Comparison of ENCODE assay signal across 10 cellular contexts in genomic region chr4:110854021-110854678, GRCh38.
DNase-seq lines count a peak whose midpoint lies in the region; ATAC-seq and TF ChIP-seq lines count a peak whose summit lies in the region.
"Had no signal": no experiment of that assay in that cellular context is flagged by ENCODE, and none has a peak within 500 bp of the region (broad histone marks: within the 10 kb centered on the region; RNA-seq: fewer than 3 reads in every experiment).

No MANE protein-coding gene starts in this region.

- no peaks in the 10 kb centered on the region for H3K36me3 Mint-ChIP-seq in activated T-helper 17 cell treated with anti-CD3 and anti-CD28 coated beads, Interleukin-2, amount 50 U/mL, for 72 hours (ENCODE audit: low read depth)
- no peaks in the 10 kb centered on the region for H3K36me3 Mint-ChIP-seq in WTC11
- H3K36me3 Mint-ChIP-seq: CD8-positive, alpha-beta T cell had no signal

- no peak overlapping the region for H3K4me3 Mint-ChIP-seq in activated T-helper 17 cell treated with anti-CD3 and anti-CD28 coated beads, Interleukin-2, amount 50 U/mL, for 72 hours
- H3K4me3 Mint-ChIP-seq in WTC11: no peak overlapping the region
- H3K4me3 Mint-ChIP-seq: activated naive CD4-positive, alpha-beta T cell treated with anti-CD3 and anti-CD28 coated beads for 36 hours; CD8-positive, alpha-beta T cell had no signal

- H3K9me3 Mint-ChIP-seq in activated T-helper 17 cell treated with anti-CD3 and anti-CD28 coated beads, Interleukin-2, amount 50 U/mL, for 72 hours: no peaks in the 10 kb centered on the region
- H3K9me3 Mint-ChIP-seq in WTC11: no peaks in the 10 kb centered on the region
- H3K9me3 Mint-ChIP-seq: CD8-positive, alpha-beta T cell had no signal

- H3K4me1 Mint-ChIP-seq in activated T-helper 17 cell treated with anti-CD3 and anti-CD28 coated beads, Interleukin-2, amount 50 U/mL, for 72 hours: no peaks in the 10 kb centered on the region
- H3K4me1 Mint-ChIP-seq in WTC11: 0 out of 2 replicates have a peak, but pooled peaks cover 3% of the 10 kb centered on the region

- POLR2A ChIA-PET in WTC11 (lab: Charles Lee): no interaction called here

- ATAC-seq in activated T-helper 17 cell treated with anti-CD3 and anti-CD28 coated beads, Interleukin-2, amount 50 U/mL, for 72 hours (replicated peaks): peak; percentile 49
- no peak for ATAC-seq in WTC11
- ATAC-seq: CD8-positive, alpha-beta T cell had no signal

- CTCF ChIA-PET in WTC11 (lab: Charles Lee): no interaction called here

- TF ChIP-seq CTCF in AG09319 (IDR thresholded peaks at IDR 0.05; ENCODE audit: low read depth, low read length) (no peak), WTC11 (IDR thresholded peaks at IDR 0.05) (no peak)

- peak; percentile 45 for DNase-seq in AG09319 (ENCODE audit: extremely low read depth, low read depth)
- peak; percentile 36 for DNase-seq in HPDE6-E6E7 (ENCODE audit: extremely low spot score)
- peak; percentile 81 for DNase-seq in kidney tubule cell (ENCODE audit: low spot score)
- no peak for DNase-seq in activated CD4-positive, alpha-beta T cell treated with anti-CD3 and anti-CD28 coated beads, Interleukin-2, amount 50 U/mL, for 48 hours
- DNase-seq in WTC11 (ENCODE audit: low spot score): no peak
- no peak for DNase-seq in activated T-cell treated with anti-CD3 and anti-CD28 coated beads, Interleukin-2, amount 50 U/mL, for 1 hour
- no peak for DNase-seq in hypothalamus (lab: John Stamatoyannopoulos, UW)
- DNase-seq: activated naive CD4-positive, alpha-beta T cell treated with anti-CD3 and anti-CD28 coated beads for 36 hours; CD8-positive, alpha-beta T cell had no signal

- H3K27me3 Mint-ChIP-seq in activated T-helper 17 cell treated with anti-CD3 and anti-CD28 coated beads, Interleukin-2, amount 50 U/mL, for 72 hours: no peaks in the 10 kb centered on the region
- peaks cover 6% of the 10 kb centered on the region; the same call in 1 of the 2 replicates for H3K27me3 Mint-ChIP-seq in WTC11 (ENCODE audit: low read depth)

- H3K27ac Mint-ChIP-seq in activated T-helper 17 cell treated with anti-CD3 and anti-CD28 coated beads, Interleukin-2, amount 50 U/mL, for 72 hours: no peak overlapping the region
- H3K27ac Mint-ChIP-seq in WTC11: no peak overlapping the region
- H3K27ac Mint-ChIP-seq: activated naive CD4-positive, alpha-beta T cell treated with anti-CD3 and anti-CD28 coated beads for 36 hours; CD8-positive, alpha-beta T cell had no signal

TF ChIP-seq in WTC11, 78 proteins besides CTCF, POLR2A, EP300 and RAD21:
- TF ChIP-seq, protein P1, sequence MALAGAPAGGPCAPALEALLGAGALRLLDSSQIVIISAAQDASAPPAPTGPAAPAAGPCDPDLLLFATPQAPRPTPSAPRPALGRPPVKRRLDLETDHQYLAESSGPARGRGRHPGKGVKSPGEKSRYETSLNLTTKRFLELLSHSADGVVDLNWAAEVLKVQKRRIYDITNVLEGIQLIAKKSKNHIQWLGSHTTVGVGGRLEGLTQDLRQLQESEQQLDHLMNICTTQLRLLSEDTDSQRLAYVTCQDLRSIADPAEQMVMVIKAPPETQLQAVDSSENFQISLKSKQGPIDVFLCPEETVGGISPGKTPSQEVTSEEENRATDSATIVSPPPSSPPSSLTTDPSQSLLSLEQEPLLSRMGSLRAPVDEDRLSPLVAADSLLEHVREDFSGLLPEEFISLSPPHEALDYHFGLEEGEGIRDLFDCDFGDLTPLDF (CRISPR knock-in tag; IDR thresholded peaks at IDR 0.05): no peak
- TF ChIP-seq ZNF138 (CRISPR knock-in tag; conservative IDR thresholded peaks at IDR 0.05): no peak
- TF ChIP-seq, protein P2, sequence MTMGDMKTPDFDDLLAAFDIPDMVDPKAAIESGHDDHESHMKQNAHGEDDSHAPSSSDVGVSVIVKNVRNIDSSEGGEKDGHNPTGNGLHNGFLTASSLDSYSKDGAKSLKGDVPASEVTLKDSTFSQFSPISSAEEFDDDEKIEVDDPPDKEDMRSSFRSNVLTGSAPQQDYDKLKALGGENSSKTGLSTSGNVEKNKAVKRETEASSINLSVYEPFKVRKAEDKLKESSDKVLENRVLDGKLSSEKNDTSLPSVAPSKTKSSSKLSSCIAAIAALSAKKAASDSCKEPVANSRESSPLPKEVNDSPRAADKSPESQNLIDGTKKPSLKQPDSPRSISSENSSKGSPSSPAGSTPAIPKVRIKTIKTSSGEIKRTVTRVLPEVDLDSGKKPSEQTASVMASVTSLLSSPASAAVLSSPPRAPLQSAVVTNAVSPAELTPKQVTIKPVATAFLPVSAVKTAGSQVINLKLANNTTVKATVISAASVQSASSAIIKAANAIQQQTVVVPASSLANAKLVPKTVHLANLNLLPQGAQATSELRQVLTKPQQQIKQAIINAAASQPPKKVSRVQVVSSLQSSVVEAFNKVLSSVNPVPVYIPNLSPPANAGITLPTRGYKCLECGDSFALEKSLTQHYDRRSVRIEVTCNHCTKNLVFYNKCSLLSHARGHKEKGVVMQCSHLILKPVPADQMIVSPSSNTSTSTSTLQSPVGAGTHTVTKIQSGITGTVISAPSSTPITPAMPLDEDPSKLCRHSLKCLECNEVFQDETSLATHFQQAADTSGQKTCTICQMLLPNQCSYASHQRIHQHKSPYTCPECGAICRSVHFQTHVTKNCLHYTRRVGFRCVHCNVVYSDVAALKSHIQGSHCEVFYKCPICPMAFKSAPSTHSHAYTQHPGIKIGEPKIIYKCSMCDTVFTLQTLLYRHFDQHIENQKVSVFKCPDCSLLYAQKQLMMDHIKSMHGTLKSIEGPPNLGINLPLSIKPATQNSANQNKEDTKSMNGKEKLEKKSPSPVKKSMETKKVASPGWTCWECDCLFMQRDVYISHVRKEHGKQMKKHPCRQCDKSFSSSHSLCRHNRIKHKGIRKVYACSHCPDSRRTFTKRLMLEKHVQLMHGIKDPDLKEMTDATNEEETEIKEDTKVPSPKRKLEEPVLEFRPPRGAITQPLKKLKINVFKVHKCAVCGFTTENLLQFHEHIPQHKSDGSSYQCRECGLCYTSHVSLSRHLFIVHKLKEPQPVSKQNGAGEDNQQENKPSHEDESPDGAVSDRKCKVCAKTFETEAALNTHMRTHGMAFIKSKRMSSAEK (CRISPR knock-in tag; IDR thresholded peaks at IDR 0.05; ENCODE audit: borderline replicate concordance): no peak
- TF ChIP-seq, protein P3, sequence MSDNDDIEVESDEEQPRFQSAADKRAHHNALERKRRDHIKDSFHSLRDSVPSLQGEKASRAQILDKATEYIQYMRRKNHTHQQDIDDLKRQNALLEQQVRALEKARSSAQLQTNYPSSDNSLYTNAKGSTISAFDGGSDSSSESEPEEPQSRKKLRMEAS (CRISPR knock-in tag; IDR thresholded peaks at IDR 0.05): no peak
- TF ChIP-seq TEAD1 (CRISPR knock-in tag; IDR thresholded peaks at IDR 0.05): no peak
- TF ChIP-seq ZNF232 (CRISPR knock-in tag; IDR thresholded peaks at IDR 0.05): no peak
- no peak for TF ChIP-seq ZNF263 (CRISPR knock-in tag; IDR thresholded peaks at IDR 0.05; ENCODE audit: low read depth)
- no peak for TF ChIP-seq GRHL2 (CRISPR knock-in tag; IDR thresholded peaks at IDR 0.05; ENCODE audit: insufficient replicate concordance, severe bottlenecking)
- TF ChIP-seq CDX4 (CRISPR knock-in tag; IDR thresholded peaks at IDR 0.05; ENCODE audit: borderline replicate concordance): no peak
- no peak for TF ChIP-seq ZNF219 (CRISPR knock-in tag; IDR thresholded peaks at IDR 0.05; ENCODE audit: borderline replicate concordance)
- no peak for TF ChIP-seq PRRX2 (CRISPR knock-in tag; IDR thresholded peaks at IDR 0.05)
- no peak for TF ChIP-seq IRF2 (CRISPR knock-in tag; IDR thresholded peaks at IDR 0.05; ENCODE audit: borderline replicate concordance, low read depth)
- TF ChIP-seq NR3C1 (CRISPR knock-in tag; conservative IDR thresholded peaks at IDR 0.05; ENCODE audit: low read depth): no peak
- no peak for TF ChIP-seq JUN (CRISPR knock-in tag; IDR thresholded peaks at IDR 0.05)
- no peak for TF ChIP-seq TCF7 (CRISPR knock-in tag; IDR thresholded peaks at IDR 0.05; ENCODE audit: low read depth)
- no peak for TF ChIP-seq ZNF121 (CRISPR knock-in tag; IDR thresholded peaks at IDR 0.05)

Comparison
In these comparisons a context has a peak if more than half of its experiments do, and no peak if none do; other contexts are left out.
1. DNase-seq: peak in AG09319 (single experiment), HPDE6-E6E7 (single experiment) and kidney tubule cell (single experiment); none in activated CD4-positive, alpha-beta T cell treated with anti-CD3 and anti-CD28 coated beads, Interleukin-2, amount 50 U/mL, for 48 hours (0 of 2), WTC11 (single experiment), activated T-cell treated with anti-CD3 and anti-CD28 coated beads, Interleukin-2, amount 50 U/mL, for 1 hour (single experiment) and hypothalamus (0 of 51).